19 cellular contexts compared by ENCODE assay signal in genomic region chr6:21046276-21046675, GRCh38.
DNase-seq lines count a peak whose midpoint lies in the region; ATAC-seq and TF ChIP-seq lines count a peak whose summit lies in the region.
"Had no signal": no experiment of that assay in that cellular context is flagged by ENCODE, and none has a peak within 500 bp of the region (broad histone marks: within the 10 kb centered on the region; RNA-seq: fewer than 3 reads in every experiment).

No MANE protein-coding gene starts in this region.

- no peak for ATAC-seq in GM18870 (IDR thresholded peaks at IDR 0.05; ENCODE audit: unreplicated experiment)
- ATAC-seq: activated CD4-positive, alpha-beta T cell treated with anti-CD3 and anti-CD28 coated beads for 36 hours; stimulated activated effector memory CD8-positive, alpha-beta T cell treated with anti-CD3 and anti-CD28 coated beads, Interleukin-12 subunit alpha, Interleukin-12 subunit beta, amount 100 ng/mL, for 72 hours had no signal

- no peaks in the 10 kb centered on the region for H3K36me3 ChIP-seq in BLaER1 treated with 17β-estradiol and CSF1 and Interleukin-3, amounts not matched to agents 10 nM and 100 nM
- no peaks in the 10 kb centered on the region for H3K36me3 ChIP-seq in right atrium auricular region

- no peaks in the 10 kb centered on the region for H3K9me3 Mint-ChIP-seq in nephron
- no peaks in the 10 kb centered on the region for H3K9me3 Mint-ChIP-seq in activated naive CD8-positive, alpha-beta T cell treated with anti-CD3 and anti-CD28 coated beads for 36 hours
- H3K9me3 Mint-ChIP-seq: activated T-helper 2 cell treated with anti-CD3 and anti-CD28 coated beads, Interferon-gamma antibody, Interleukin-2, Interleukin-4, amounts not matched to agents 10 μg/mL and 5 μg/mL and 100 μg/mL, durations not matched to agents 14 hours and 24 hours and 36 hours; immature natural killer cell; stimulated activated effector memory CD8-positive, alpha-beta T cell treated with anti-CD3 and anti-CD28 coated beads, Interleukin-12 subunit alpha, Interleukin-12 subunit beta, amount 100 ng/mL, for 72 hours had no signal

- H3K4me2 ChIP-seq in BLaER1 treated with 17β-estradiol and CSF1 and Interleukin-3, amounts not matched to agents 10 nM and 100 nM = peak overlapping the region in 7 of 11 experiments; percentile 4 to 49 (median 39); a peak in 13 of 22 replicates
- H3K4me2 ChIP-seq: KMS-11 had no signal

- H4K20me1 ChIP-seq in BLaER1 treated with 17β-estradiol and CSF1 and Interleukin-3, amounts not matched to agents 10 nM and 100 nM = peaks cover 0 to 5% (median 0%) of the 10 kb centered on the region in 11 experiments; a peak in 1 of 22 replicates

- no peaks in the 10 kb centered on the region for H3K27me3 ChIP-seq in BLaER1 treated with 17β-estradiol and CSF1 and Interleukin-3, amounts not matched to agents 10 nM and 100 nM
- H3K27me3 ChIP-seq in right atrium auricular region = no peaks in the 10 kb centered on the region
- H3K27me3 ChIP-seq: testis had no signal

- no peaks in the 10 kb centered on the region for H3K9me3 ChIP-seq in BLaER1 treated with 17β-estradiol and CSF1 and Interleukin-3, amounts not matched to agents 10 nM and 100 nM (replicated peaks in 1 of 11)
- H3K9me3 ChIP-seq in right atrium auricular region = no peaks in the 10 kb centered on the region
- H3K9me3 ChIP-seq: testis had no signal

- no peak overlapping the region for H3K4me3 ChIP-seq in BLaER1 treated with 17β-estradiol and CSF1 and Interleukin-3, amounts not matched to agents 10 nM and 100 nM
- H3K4me3 ChIP-seq in right atrium auricular region = no peak overlapping the region
- H3K4me3 ChIP-seq in coronary artery = no peak overlapping the region
- H3K4me3 ChIP-seq: testis had no signal

- DNase-seq in right atrium auricular region (ENCODE audit: low spot score) = no peak
- no peak for DNase-seq in coronary artery (ENCODE audit: low spot score)
- DNase-seq in activated naive CD8-positive, alpha-beta T cell treated with anti-CD3 and anti-CD28 coated beads for 36 hours = no peak
- no peak for DNase-seq in NCI-H82 (lab: John Stamatoyannopoulos, UW)
- DNase-seq: activated CD4-positive, alpha-beta T cell treated with anti-CD3 and anti-CD28 coated beads for 36 hours; immature natural killer cell; NCI-H187 treated with DMSO at 0.1 percent for 48 hours; NCI-H345; NK-92 treated with Interleukin-12 subunit alpha and Interleukin-12 subunit beta, amount 100 ng/mL, for 24 hours; SW 1271; testis had no signal

- 0 out of 22 replicates have a peak overlapping the region, but pooled peaks of 2 of the 11 experiments have one; percentile 20 to 38 for H3K9ac ChIP-seq in BLaER1 treated with 17β-estradiol and CSF1 and Interleukin-3, amounts not matched to agents 10 nM and 100 nM
- H3K9ac ChIP-seq: KMS-11 had no signal

- peak overlapping the region in 2 of 3 experiments; percentile 15 to 20 for H3K4me3 Mint-ChIP-seq in nephron
- no peak overlapping the region for H3K4me3 Mint-ChIP-seq in activated naive CD8-positive, alpha-beta T cell treated with anti-CD3 and anti-CD28 coated beads for 36 hours
- H3K4me3 Mint-ChIP-seq: activated CD4-positive, alpha-beta T cell treated with anti-CD3 and anti-CD28 coated beads for 36 hours; CD4-positive, alpha-beta memory T cell; immature natural killer cell; stimulated activated effector memory CD8-positive, alpha-beta T cell treated with anti-CD3 and anti-CD28 coated beads, Interleukin-12 subunit alpha, Interleukin-12 subunit beta, amount 100 ng/mL, for 72 hours had no signal

- H3K4me1 ChIP-seq in BLaER1 treated with 17β-estradiol and CSF1 and Interleukin-3, amounts not matched to agents 10 nM and 100 nM = peaks cover 0 to 16% (median 10%) of the 10 kb centered on the region in 10 experiments; a peak in 14 of 20 replicates
- peaks cover 0 to 5% of the 10 kb centered on the region in 2 donors for H3K4me1 ChIP-seq in right atrium auricular region
- H3K4me1 ChIP-seq: testis had no signal

- H3K4me1 Mint-ChIP-seq in nephron = peaks cover 26% of the 10 kb centered on the region
- no peaks in the 10 kb centered on the region for H3K4me1 Mint-ChIP-seq in activated naive CD8-positive, alpha-beta T cell treated with anti-CD3 and anti-CD28 coated beads for 36 hours
- H3K4me1 Mint-ChIP-seq: activated CD4-positive, alpha-beta T cell treated with anti-CD3 and anti-CD28 coated beads for 36 hours; immature natural killer cell had no signal

- H3K36me3 Mint-ChIP-seq in nephron (ENCODE audit: low read depth) = no peaks in the 10 kb centered on the region
- peaks cover 14% of the 10 kb centered on the region for H3K36me3 Mint-ChIP-seq in activated naive CD8-positive, alpha-beta T cell treated with anti-CD3 and anti-CD28 coated beads for 36 hours
- H3K36me3 Mint-ChIP-seq: immature natural killer cell; stimulated activated effector memory CD8-positive, alpha-beta T cell treated with anti-CD3 and anti-CD28 coated beads, Interleukin-12 subunit alpha, Interleukin-12 subunit beta, amount 100 ng/mL, for 72 hours had no signal

- H3K27ac ChIP-seq in BLaER1 treated with 17β-estradiol and CSF1 and Interleukin-3, amounts not matched to agents 10 nM and 100 nM = peak overlapping the region in 1 of 11 experiments; percentile 14; a peak in 1 of 22 replicates
- H3K27ac ChIP-seq in VCaP = peak overlapping the region; percentile 59; the same call in 1 of the 2 replicates
- H3K27ac ChIP-seq in right atrium auricular region = peak overlapping the region; percentile 60 to 75
- no peak overlapping the region for H3K27ac ChIP-seq in coronary artery
- H3K27ac ChIP-seq: KMS-11, testis had no signal

- H3K27ac Mint-ChIP-seq in nephron = peak overlapping the region; percentile 70 to 93 (median 91)
- H3K27ac Mint-ChIP-seq in activated naive CD8-positive, alpha-beta T cell treated with anti-CD3 and anti-CD28 coated beads for 36 hours = no peak overlapping the region
- H3K27ac Mint-ChIP-seq: activated CD4-positive, alpha-beta T cell treated with anti-CD3 and anti-CD28 coated beads for 36 hours; activated T-helper 2 cell treated with anti-CD3 and anti-CD28 coated beads, Interferon-gamma antibody, Interleukin-2, Interleukin-4, amounts not matched to agents 10 μg/mL and 5 μg/mL and 100 μg/mL, durations not matched to agents 14 hours and 24 hours and 36 hours; CD4-positive, alpha-beta memory T cell; immature natural killer cell; stimulated activated effector memory CD8-positive, alpha-beta T cell treated with anti-CD3 and anti-CD28 coated beads, Interleukin-12 subunit alpha, Interleukin-12 subunit beta, amount 100 ng/mL, for 72 hours had no signal

- peaks cover 3% of the 10 kb centered on the region for H3K27me3 Mint-ChIP-seq in nephron (ENCODE audit: low read depth)
- no peaks in the 10 kb centered on the region for H3K27me3 Mint-ChIP-seq in activated naive CD8-positive, alpha-beta T cell treated with anti-CD3 and anti-CD28 coated beads for 36 hours
- H3K27me3 Mint-ChIP-seq: activated CD4-positive, alpha-beta T cell treated with anti-CD3 and anti-CD28 coated beads for 36 hours; CD4-positive, alpha-beta memory T cell had no signal

- no peak for TF ChIP-seq CTCF in VCaP (conservative IDR thresholded peaks at IDR 0.05)
- no peak for TF ChIP-seq CTCF in right atrium auricular region (IDR thresholded peaks at IDR 0.05)
- no peak for TF ChIP-seq CTCF in nephron (IDR thresholded peaks at IDR 0.05; ENCODE audit: unreplicated experiment in 3 of 3)
- TF ChIP-seq CTCF in coronary artery (IDR thresholded peaks at IDR 0.05) = no peak

Comparison
In these comparisons a context has a peak if more than half of its experiments do, and no peak if none do; other contexts are left out.
1. H3K27ac ChIP-seq: peak in VCaP (single experiment) and right atrium auricular region (2 of 2); none in coronary artery (0 of 2).